ENCODE assay signal across 1 cellular context in genomic region chr7:77537595-77538185, GRCh38.
TF ChIP-seq lines count a peak whose summit lies in the region.

No MANE protein-coding gene starts in this region.

TF ChIP-seq in HEK293, 187 proteins besides CTCF, POLR2A, EP300 and RAD21 (continued from another document):
- TF ChIP-seq ZNF140 (tag by site-specific recombination; IDR thresholded peaks at IDR 0.05) (no peak), ZNF19 (tag by site-specific recombination; IDR thresholded peaks at IDR 0.05; ENCODE audit: low read depth) (no peak), ZNF2 (tag by site-specific recombination; IDR thresholded peaks at IDR 0.05) (no peak), ZNF585B (tag by site-specific recombination; IDR thresholded peaks at IDR 0.05) (no peak), PRDM2 (tag by site-specific recombination; IDR thresholded peaks at IDR 0.05; ENCODE audit: borderline replicate concordance) (no peak), ZBTB21 (tag by site-specific recombination; IDR thresholded peaks at IDR 0.05) (no peak), ZNF248 (tag by site-specific recombination; IDR thresholded peaks at IDR 0.05) (no peak), ZNF311 (tag by site-specific recombination; IDR thresholded peaks at IDR 0.05; ENCODE audit: borderline replicate concordance) (no peak), ZNF513 (tag by site-specific recombination; IDR thresholded peaks at IDR 0.05) (no peak), ZNF558 (tag by site-specific recombination; IDR thresholded peaks at IDR 0.05) (no peak), ZNF341 (tag by site-specific recombination; IDR thresholded peaks at IDR 0.05; ENCODE audit: low read depth) (peak; percentile 37; the same call in 1 of the 2 replicates), ZNF148 (tag by site-specific recombination; IDR thresholded peaks at IDR 0.05; ENCODE audit: borderline replicate concordance) (no peak), PBX3 (CRISPR knock-in tag; IDR thresholded peaks at IDR 0.05) (0 out of 2 replicates have a peak, but pooled peaks have one; percentile 38), ZXDB (tag by site-specific recombination; IDR thresholded peaks at IDR 0.05) (no peak), TSHZ1 (tag by site-specific recombination; IDR thresholded peaks at IDR 0.05; ENCODE audit: borderline replicate concordance) (no peak), KLF10 (tag by site-specific recombination; IDR thresholded peaks at IDR 0.05) (no peak), REST (tag by site-specific recombination; IDR thresholded peaks at IDR 0.05) (no peak), ZNF404 (tag by site-specific recombination; IDR thresholded peaks at IDR 0.05) (no peak), OVOL3 (tag by site-specific recombination; IDR thresholded peaks at IDR 0.05) (no peak), ZNF600 (tag by site-specific recombination; IDR thresholded peaks at IDR 0.05) (no peak), ZNF76 (tag by site-specific recombination; IDR thresholded peaks at IDR 0.05; ENCODE audit: borderline replicate concordance, low read depth) (no peak), HOXC10 (CRISPR knock-in tag; IDR thresholded peaks at IDR 0.05) (no peak)
TF ChIP-seq in HEK293: peak in this region for 11.
